In the genomic region with DNA sequence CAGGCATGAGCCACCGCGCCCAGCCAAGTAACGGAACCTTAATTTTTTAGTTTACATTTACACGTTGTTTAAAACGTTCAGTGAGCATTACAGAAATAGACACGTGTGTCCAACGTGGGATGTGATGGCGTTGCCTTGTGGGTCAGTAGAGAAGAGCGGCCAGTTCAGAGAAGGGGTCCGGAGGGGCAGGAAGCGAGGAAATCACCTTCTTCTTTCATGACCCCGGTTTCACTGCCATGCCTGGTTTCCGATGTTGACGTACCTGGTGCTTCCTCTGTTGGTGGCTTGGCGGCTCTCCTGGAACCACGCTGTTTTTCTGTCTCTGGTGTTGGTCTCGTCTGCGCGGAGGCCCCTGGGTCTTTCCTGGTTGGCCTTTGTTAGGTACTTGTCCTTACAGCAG, we compare ENCODE assay signal across 15 cellular contexts. TPM values are rescaled to one million over a fixed set of nuclear protein-coding genes. Genes with fewer than 3 reads are reported as not detected.
DNase-seq lines count a peak whose midpoint lies in the region; ATAC-seq and TF ChIP-seq lines count a peak whose summit lies in the region.
"Had no signal": no experiment of that assay in that cellular context is flagged by ENCODE, and none has a peak within 500 bp of the region (broad histone marks: within the 10 kb centered on the region; RNA-seq: fewer than 3 reads in every experiment).

No MANE protein-coding gene starts in this region.

- no peaks in the 10 kb centered on the region for H3K9me3 Mint-ChIP-seq in chondrocyte (ENCODE audit: low read depth)
- no peaks in the 10 kb centered on the region for H3K9me3 Mint-ChIP-seq in T-helper 2 cell treated with Interferon-gamma antibody and Interleukin-4, amounts not matched to agents 5 μg/mL and 100 μg/mL, for 36 hours

- peaks cover 41% of the 10 kb centered on the region for H4K20me1 ChIP-seq in osteoblast (ENCODE audit: insufficient read depth, low read length)

- no peak overlapping the region for H4K5ac ChIP-seq in mesendoderm (ENCODE audit: low read length)

- H3K9me3 ChIP-seq in left ventricle myocardium inferior (replicated peaks) (no peaks in the 10 kb centered on the region), osteoblast (ENCODE audit: low read depth, low read length) (no peaks in the 10 kb centered on the region)

- H3K27me3 ChIP-seq in left ventricle myocardium inferior (ENCODE audit: low read depth) (no peaks in the 10 kb centered on the region), ACC112 (ENCODE audit: insufficient read depth, low read length) (no peaks in the 10 kb centered on the region), osteoblast (ENCODE audit: insufficient read depth, low read length) (no peaks in the 10 kb centered on the region), mesendoderm (ENCODE audit: insufficient read depth, low read length, poor library complexity) (no peaks in the 10 kb centered on the region)

- DNase-seq in Right ventricle myocardium superior: peak; percentile 24
- DNase-seq in left ventricle myocardium inferior: no peak
- peak; percentile 70 for DNase-seq in chondrocyte (ENCODE audit: low spot score)
- peak; percentile 66 for DNase-seq in osteoblast (ENCODE audit: insufficient read length, low spot score, missing footprints)
- DNase-seq in T-helper 2 cell treated with Interferon-gamma antibody and Interleukin-4, amounts not matched to agents 5 μg/mL and 100 μg/mL, for 36 hours (ENCODE audit: low spot score): no peak
- no peak for DNase-seq in mesendoderm
- DNase-seq: 8988T; CD4-positive, alpha-beta memory T cell; DMS79; H7 had no signal

- H3K9ac ChIP-seq in mesendoderm (ENCODE audit: low read length): no peak overlapping the region

- H3K79me2 ChIP-seq in ACC112 (ENCODE audit: control insufficient read depth, insufficient read depth, low read length, unreplicated experiment): peaks cover 13% of the 10 kb centered on the region
- peaks cover 29% of the 10 kb centered on the region for H3K79me2 ChIP-seq in osteoblast (ENCODE audit: insufficient read depth, low read length)
- no peaks in the 10 kb centered on the region for H3K79me2 ChIP-seq in mesendoderm (ENCODE audit: control insufficient read depth, insufficient read depth, low read length)

- no peak overlapping the region for H2BK120ac ChIP-seq in mesendoderm (ENCODE audit: low read depth, low read length)

- peaks cover 1% of the 10 kb centered on the region for H3K79me1 ChIP-seq in mesendoderm (ENCODE audit: low read length)

- no peak for ATAC-seq in Right ventricle myocardium superior (ENCODE audit: poor library complexity)
- ATAC-seq: GM12878 had no signal

- no peak overlapping the region for H3K4me3 Mint-ChIP-seq in chondrocyte (ENCODE audit: unreplicated experiment)
- H3K4me3 Mint-ChIP-seq in T-helper 2 cell treated with Interferon-gamma antibody and Interleukin-4, amounts not matched to agents 5 μg/mL and 100 μg/mL, for 36 hours: no peak overlapping the region
- H3K4me3 Mint-ChIP-seq: B cell had no signal

- H3K4me3 ChIP-seq in left ventricle myocardium inferior (no peak overlapping the region), ACC112 (ENCODE audit: low read depth, low read length) (no peak overlapping the region), osteoblast (ENCODE audit: insufficient read depth, low read length) (no peak overlapping the region), mesendoderm (ENCODE audit: low read length) (no peak overlapping the region)
- H3K4me3 ChIP-seq: GM12878 had no signal

- TF ChIP-seq CTCF in left ventricle myocardium inferior (IDR thresholded peaks at IDR 0.05; ENCODE audit: borderline replicate concordance): no peak
- TF ChIP-seq CTCF in chondrocyte (IDR thresholded peaks at IDR 0.05): no peak
- TF ChIP-seq CTCF in osteoblast (IDR thresholded peaks at IDR 0.05; ENCODE audit: extremely low read depth, low read depth, low read length): no peak

- no peak overlapping the region for H4K8ac ChIP-seq in mesendoderm (ENCODE audit: low read depth, low read length)

- H3K4me1 Mint-ChIP-seq in chondrocyte (ENCODE audit: low read depth): peaks cover 49% of the 10 kb centered on the region
- H3K4me1 Mint-ChIP-seq in T-helper 2 cell treated with Interferon-gamma antibody and Interleukin-4, amounts not matched to agents 5 μg/mL and 100 μg/mL, for 36 hours (ENCODE audit: low read depth): peaks cover 2% of the 10 kb centered on the region
- H3K4me1 Mint-ChIP-seq: B cell had no signal

- peaks cover 23% of the 10 kb centered on the region for H3K36me3 Mint-ChIP-seq in chondrocyte (ENCODE audit: low read depth)
- peaks cover 28% of the 10 kb centered on the region for H3K36me3 Mint-ChIP-seq in T-helper 2 cell treated with Interferon-gamma antibody and Interleukin-4, amounts not matched to agents 5 μg/mL and 100 μg/mL, for 36 hours (ENCODE audit: low read depth)

- H3K27ac Mint-ChIP-seq in chondrocyte (ENCODE audit: unreplicated experiment): no peak overlapping the region
- H3K27ac Mint-ChIP-seq in T-helper 2 cell treated with Interferon-gamma antibody and Interleukin-4, amounts not matched to agents 5 μg/mL and 100 μg/mL, for 36 hours: no peak overlapping the region
- H3K27ac Mint-ChIP-seq: B cell had no signal

- no peak overlapping the region for H2AK5ac ChIP-seq in mesendoderm (ENCODE audit: low read length)

- no peak overlapping the region for H3K18ac ChIP-seq in mesendoderm (ENCODE audit: low read length)

- H3K36me3 ChIP-seq in left ventricle myocardium inferior (peaks cover 34% of the 10 kb centered on the region), ACC112 (ENCODE audit: insufficient read depth, low read length) (peaks cover 19% of the 10 kb centered on the region), osteoblast (ENCODE audit: insufficient read depth, low read length) (peaks cover 37% of the 10 kb centered on the region), mesendoderm (ENCODE audit: control insufficient read depth, insufficient read depth, low read length) (peaks cover 6% of the 10 kb centered on the region)

- no peak overlapping the region for H3K56ac ChIP-seq in mesendoderm (ENCODE audit: low read length)

- WGBS in mesendoderm (ENCODE audit: extremely low coverage, insufficient coverage, low lambda C conversion rate): no CpG with 5 or more reads among the region's 19 CpGs

- H3K4me2 ChIP-seq in osteoblast (ENCODE audit: insufficient read depth, low read length): no peak overlapping the region
- no peak overlapping the region for H3K4me2 ChIP-seq in mesendoderm (ENCODE audit: low read length)

- H3K27ac ChIP-seq in left ventricle myocardium inferior (replicated peaks) (no peak overlapping the region), ACC112 (ENCODE audit: low read depth, low read length) (peak overlapping the region; percentile 88; the same call in 1 of the 2 replicates), osteoblast (ENCODE audit: low read depth, low read length) (no peak overlapping the region), mesendoderm (ENCODE audit: low read depth, low read length) (no peak overlapping the region)
- H3K27ac ChIP-seq: C4-2B had no signal

- H2BK5ac ChIP-seq in mesendoderm (ENCODE audit: low read length): no peak overlapping the region

- H3K23ac ChIP-seq in mesendoderm (ENCODE audit: low read length): no peak overlapping the region

- intact Hi-C loops in Right ventricle myocardium superior (cut with DNase I): no loop called here
- intact Hi-C loops in left ventricle myocardium inferior (cut with micrococcal nuclease): no loop called here

- H3K4ac ChIP-seq in mesendoderm (ENCODE audit: low read depth, low read length): no peak overlapping the region

- no peak overlapping the region for H2BK15ac ChIP-seq in mesendoderm (replicated peaks; ENCODE audit: low read depth)

- no peaks in the 10 kb centered on the region for H3K27me3 Mint-ChIP-seq in chondrocyte (ENCODE audit: low read depth)
- no peaks in the 10 kb centered on the region for H3K27me3 Mint-ChIP-seq in T-helper 2 cell treated with Interferon-gamma antibody and Interleukin-4, amounts not matched to agents 5 μg/mL and 100 μg/mL, for 36 hours (ENCODE audit: low read depth)
- H3K27me3 Mint-ChIP-seq: B cell; CD4-positive, alpha-beta memory T cell had no signal

- H3K4me1 ChIP-seq in left ventricle myocardium inferior: peaks cover 27% of the 10 kb centered on the region
- H3K4me1 ChIP-seq in ACC112 (ENCODE audit: control insufficient read depth, insufficient read depth, low read length, unreplicated experiment): peaks cover 42% of the 10 kb centered on the region
- H3K4me1 ChIP-seq in osteoblast (ENCODE audit: insufficient read depth, low read length): peaks cover 30% of the 10 kb centered on the region
- no peaks in the 10 kb centered on the region for H3K4me1 ChIP-seq in mesendoderm (ENCODE audit: control insufficient read depth, low read depth, low read length)

- no peak overlapping the region for H2AFZ ChIP-seq in ACC112 (ENCODE audit: low read length, unreplicated experiment)
- no peak overlapping the region for H2AFZ ChIP-seq in osteoblast (ENCODE audit: low read length)

RNA-seq across cellular contexts. Expression of a gene that starts 42.8 kb away (rescaled TPM):
- total RNA-seq in Right ventricle myocardium superior (20.8 TPM), left ventricle myocardium inferior (21.5 TPM), chondrocyte (54.1 to 60.8 TPM (median 55.4 TPM) in 3 replicates), osteoblast (32.7 and 43.1 TPM in 2 replicates)
- polyA plus RNA-seq in mesendoderm (2013, experiment 1 of 2): 30.3 TPM
- 31.4 TPM for polyA plus RNA-seq in mesendoderm (2013, experiment 2 of 2)

RNA-seq across cellular contexts. Expression of a gene that starts 59.5 kb away (rescaled TPM):
- total RNA-seq in Right ventricle myocardium superior: 14.6 TPM
- 12.0 TPM for total RNA-seq in left ventricle myocardium inferior
- total RNA-seq in chondrocyte: 0.85 to 1.3 TPM (median 0.89 TPM) in 3 replicates
- total RNA-seq in osteoblast: 11.6 and 13.6 TPM in 2 replicates
- polyA plus RNA-seq in mesendoderm (2013, experiment 1 of 2): 0.91 TPM
- 0.84 TPM for polyA plus RNA-seq in mesendoderm (2013, experiment 2 of 2)
- total RNA-seq: G401 had no signal
- polyA plus RNA-seq: CD4-positive, alpha-beta memory T cell had no signal

Comparison
In these comparisons a context has a peak if more than half of its experiments do, and no peak if none do; other contexts are left out.
1. DNase-seq: peak in Right ventricle myocardium superior (single experiment), chondrocyte (single experiment) and osteoblast (single experiment); none in left ventricle myocardium inferior (single experiment), T-helper 2 cell treated with Interferon-gamma antibody and Interleukin-4, amounts not matched to agents 5 μg/mL and 100 μg/mL, for 36 hours (single experiment) and mesendoderm (single experiment).